ENCODE assay signal across 24 cellular contexts in genomic region chr7:148924011-148924410, GRCh38. TPM values are rescaled to one million over a fixed set of nuclear protein-coding genes. Genes with fewer than 3 reads are reported as not detected.
"Had no signal": no experiment of that assay in that cellular context is flagged by ENCODE, and none has a peak within 500 bp of the region (broad histone marks: within the 10 kb centered on the region; RNA-seq: fewer than 3 reads in every experiment).

No MANE protein-coding gene starts in this region.

- H3K9me3 ChIP-seq: ascending aorta, body of pancreas, SK-N-SH had no signal

- H3K4me3 ChIP-seq: ascending aorta, body of pancreas had no signal

- H3K27ac Mint-ChIP-seq: activated naive CD4-positive, alpha-beta T cell treated with anti-CD3 and anti-CD28 coated beads for 36 hours; activated T-helper 17 cell treated with anti-CD3 and anti-CD28 coated beads, Interleukin-2, amount 50 U/mL, for 72 hours had no signal

- H3K27me3 Mint-ChIP-seq: activated T-helper 17 cell treated with anti-CD3 and anti-CD28 coated beads, Interleukin-2, amount 50 U/mL, for 72 hours; central memory CD8-positive, alpha-beta T cell had no signal

- H3K9ac ChIP-seq: SK-N-SH had no signal

- DNase-seq: activated CD4-positive, alpha-beta T cell treated with anti-CD3 and anti-CD28 coated beads for 4 hours; activated gamma-delta T cell; activated naive CD4-positive, alpha-beta T cell treated with anti-CD3 and anti-CD28 coated beads for 36 hours; activated T-cell treated with anti-CD3 and anti-CD28 coated beads, Interleukin-2, amount 50 U/mL, for 48 hours; amniotic stem cell; body of pancreas; MM.1S; NCI-H1105 treated with DMSO at 0.1 percent for 48 hours; NCI-H1436 treated with DMSO at 0.1 percent for 48 hours; NCI-H187; NCI-H2081; NCI-H510A treated with DMSO at 0.1 percent for 48 hours; NCI-H69; NK-92 treated with Interleukin-12 subunit alpha and Interleukin-12 subunit beta, amount 100 ng/mL, for 24 hours; OCI-M1; RPMI8226; SK-N-SH; T-helper 1 cell had no signal

- H3K4me3 Mint-ChIP-seq: activated naive CD4-positive, alpha-beta T cell treated with anti-CD3 and anti-CD28 coated beads for 36 hours; activated T-helper 17 cell treated with anti-CD3 and anti-CD28 coated beads, Interleukin-2, amount 50 U/mL, for 72 hours; central memory CD8-positive, alpha-beta T cell had no signal

- ATAC-seq: activated CD4-positive, CD25-positive, alpha-beta regulatory T cell treated with anti-CD3 and anti-CD28 coated beads, Interleukin-2, amount 50 U/mL, for 24 hours; activated T-helper 17 cell treated with anti-CD3 and anti-CD28 coated beads, Interleukin-2, amount 50 U/mL, for 72 hours; body of pancreas; Panc1; Right ventricle myocardium inferior had no signal

- H3K27me3 ChIP-seq: ascending aorta, body of pancreas had no signal

- H3K36me3 ChIP-seq: ascending aorta had no signal

- H3K4me1 ChIP-seq: ascending aorta, body of pancreas had no signal

- H3K27ac ChIP-seq: ascending aorta, body of pancreas had no signal

- H3K9me3 Mint-ChIP-seq: activated naive CD4-positive, alpha-beta T cell treated with anti-CD3 and anti-CD28 coated beads for 36 hours; activated T-helper 17 cell treated with anti-CD3 and anti-CD28 coated beads, Interleukin-2, amount 50 U/mL, for 72 hours; central memory CD8-positive, alpha-beta T cell had no signal

RNA-seq across cellular contexts. Expression of gene EZH2, which starts 39.9 kb away (rescaled TPM):
- total RNA-seq: ascending aorta had no signal
